ENCODE assay signal across 9 cellular contexts in genomic region chr3:112604536-112604935, GRCh38. TPM values are rescaled to one million over a fixed set of nuclear protein-coding genes. Genes with fewer than 3 reads are reported as not detected.
DNase-seq lines count a peak whose midpoint lies in the region; ATAC-seq and TF ChIP-seq lines count a peak whose summit lies in the region.
"Had no signal": no experiment of that assay in that cellular context is flagged by ENCODE, and none has a peak within 500 bp of the region (broad histone marks: within the 10 kb centered on the region; RNA-seq: fewer than 3 reads in every experiment).

No MANE protein-coding gene starts in this region.

- no peaks in the 10 kb centered on the region for H3K27me3 ChIP-seq in esophagus muscularis mucosa

- H3K4me3 ChIP-seq in esophagus muscularis mucosa = no peak overlapping the region

- peaks cover 0 to 58% (median 6%) of the 10 kb centered on the region in 4 donors for H3K36me3 ChIP-seq in esophagus muscularis mucosa

- intact Hi-C loops in esophagus muscularis mucosa (cut with DNase I) = no loop called here

- peak; percentile 57 for ATAC-seq in SK-N-SH treated with all-trans-retinoic acid at 6 μM for 48 hours

- no peak overlapping the region for H3K27ac ChIP-seq in esophagus muscularis mucosa (replicated peaks in 1 of 4)
- H3K27ac ChIP-seq: HL-60 had no signal

- no peaks in the 10 kb centered on the region for H3K9me3 ChIP-seq in esophagus muscularis mucosa

- TF ChIP-seq POLR2A in esophagus muscularis mucosa (IDR thresholded peaks at IDR 0.05; ENCODE audit: low read depth) = no peak

- no peak for TF ChIP-seq CTCF in esophagus muscularis mucosa (IDR thresholded peaks at IDR 0.05)

- WGBS in esophagus muscularis mucosa = 51% methylated on average over 4 of the region's 4 CpGs

- no peak for TF ChIP-seq EP300 in esophagus muscularis mucosa (IDR thresholded peaks at IDR 0.05)

- H3K4me1 ChIP-seq in esophagus muscularis mucosa = peaks cover 0 to 3% (median 0%) of the 10 kb centered on the region in 4 donors

- DNase-seq in HS-27A (ENCODE audit: low read depth) (peak; percentile 95), fibroblast of the conjunctiva (ENCODE audit: low read depth) (peak; percentile 85), smooth muscle cell of the brain vasculature (ENCODE audit: low read depth, low spot score) (peak; percentile 79), esophagus muscularis mucosa (ENCODE audit: extremely low spot score) (no peak)
- DNase-seq in activated naive CD4-positive, alpha-beta T cell (lab: John Stamatoyannopoulos, UW) = no peak
- no peak for DNase-seq in stimulated activated CD4-positive, alpha-beta T cell treated with anti-CD3 and anti-CD28 coated beads, Interleukin-12 subunit alpha, Interleukin-12 subunit beta, amount 100 ng/mL, for 4 hours
- DNase-seq: activated CD4-positive, alpha-beta T cell treated with anti-CD3 and anti-CD28 coated beads for 36 hours had no signal

TF ChIP-seq in SK-N-SH treated with all-trans-retinoic acid at 6 μM for 48 hours, 23 proteins besides CTCF, POLR2A, EP300 and RAD21:
- no peak for TF ChIP-seq CSRNP3 (CRISPR knock-in tag; IDR thresholded peaks at IDR 0.05)
- TF ChIP-seq ISL1 (CRISPR knock-in tag; IDR thresholded peaks at IDR 0.05) = peak; percentile 68
- no peak for TF ChIP-seq ARNTL (CRISPR knock-in tag; IDR thresholded peaks at IDR 0.05; ENCODE audit: borderline replicate concordance, low read depth)
- TF ChIP-seq GLIS3 (CRISPR knock-in tag; IDR thresholded peaks at IDR 0.05) = 0 out of 2 replicates have a peak, but pooled peaks have one; percentile 14
- TF ChIP-seq, protein P1, sequence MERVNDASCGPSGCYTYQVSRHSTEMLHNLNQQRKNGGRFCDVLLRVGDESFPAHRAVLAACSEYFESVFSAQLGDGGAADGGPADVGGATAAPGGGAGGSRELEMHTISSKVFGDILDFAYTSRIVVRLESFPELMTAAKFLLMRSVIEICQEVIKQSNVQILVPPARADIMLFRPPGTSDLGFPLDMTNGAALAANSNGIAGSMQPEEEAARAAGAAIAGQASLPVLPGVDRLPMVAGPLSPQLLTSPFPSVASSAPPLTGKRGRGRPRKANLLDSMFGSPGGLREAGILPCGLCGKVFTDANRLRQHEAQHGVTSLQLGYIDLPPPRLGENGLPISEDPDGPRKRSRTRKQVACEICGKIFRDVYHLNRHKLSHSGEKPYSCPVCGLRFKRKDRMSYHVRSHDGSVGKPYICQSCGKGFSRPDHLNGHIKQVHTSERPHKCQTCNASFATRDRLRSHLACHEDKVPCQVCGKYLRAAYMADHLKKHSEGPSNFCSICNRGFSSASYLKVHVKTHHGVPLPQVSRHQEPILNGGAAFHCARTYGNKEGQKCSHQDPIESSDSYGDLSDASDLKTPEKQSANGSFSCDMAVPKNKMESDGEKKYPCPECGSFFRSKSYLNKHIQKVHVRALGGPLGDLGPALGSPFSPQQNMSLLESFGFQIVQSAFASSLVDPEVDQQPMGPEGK (CRISPR knock-in tag; IDR thresholded peaks at IDR 0.05; ENCODE audit: borderline replicate concordance) = no peak
- no peak for TF ChIP-seq BACH2 (CRISPR knock-in tag; IDR thresholded peaks at IDR 0.05; ENCODE audit: borderline replicate concordance)
- no peak for TF ChIP-seq ZNF565 (CRISPR knock-in tag; conservative IDR thresholded peaks at IDR 0.05; ENCODE audit: low read depth)
- no peak for TF ChIP-seq TCF4 (CRISPR knock-in tag; IDR thresholded peaks at IDR 0.05; ENCODE audit: borderline replicate concordance)
- TF ChIP-seq ESRRG (CRISPR knock-in tag; IDR thresholded peaks at IDR 0.05) = no peak
- TF ChIP-seq, protein P2, sequence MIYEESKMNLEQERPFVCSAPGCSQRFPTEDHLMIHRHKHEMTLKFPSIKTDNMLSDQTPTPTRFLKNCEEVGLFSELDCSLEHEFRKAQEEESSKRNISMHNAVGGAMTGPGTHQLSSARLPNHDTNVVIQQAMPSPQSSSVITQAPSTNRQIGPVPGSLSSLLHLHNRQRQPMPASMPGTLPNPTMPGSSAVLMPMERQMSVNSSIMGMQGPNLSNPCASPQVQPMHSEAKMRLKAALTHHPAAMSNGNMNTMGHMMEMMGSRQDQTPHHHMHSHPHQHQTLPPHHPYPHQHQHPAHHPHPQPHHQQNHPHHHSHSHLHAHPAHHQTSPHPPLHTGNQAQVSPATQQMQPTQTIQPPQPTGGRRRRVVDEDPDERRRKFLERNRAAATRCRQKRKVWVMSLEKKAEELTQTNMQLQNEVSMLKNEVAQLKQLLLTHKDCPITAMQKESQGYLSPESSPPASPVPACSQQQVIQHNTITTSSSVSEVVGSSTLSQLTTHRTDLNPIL (CRISPR knock-in tag; IDR thresholded peaks at IDR 0.05; ENCODE audit: low read depth) = no peak
- no peak for TF ChIP-seq CSDC2 (CRISPR knock-in tag; IDR thresholded peaks at IDR 0.05)

RNA-seq across cellular contexts. Expression of gene CCDC80, which starts 36.4 kb away (rescaled TPM):
- total RNA-seq in esophagus muscularis mucosa = 100 to 1,000 TPM in 2 of 4 donors, 10 to 100 TPM in 2; 34.7 to 213 (median 127) TPM
- total RNA-seq: activated CD4-positive, alpha-beta T cell treated with anti-CD3 and anti-CD28 coated beads for 36 hours had no signal

RNA-seq across cellular contexts. Expression of gene SLC35A5, which starts 42.7 kb away (rescaled TPM):
- total RNA-seq in esophagus muscularis mucosa = 10 to 100 TPM; 18.6 to 28.7 (median 22.8) TPM

RNA-seq across cellular contexts. Expression of gene ATG3, which starts 42.8 kb away (rescaled TPM):
- 10 to 100 TPM; 41.3 to 60.3 (median 57.2) TPM for total RNA-seq in esophagus muscularis mucosa

Comparison
In these comparisons a context has a peak if more than half of its experiments do, and no peak if none do; other contexts are left out.
1. DNase-seq: peak in HS-27A (single experiment), fibroblast of the conjunctiva (single experiment) and smooth muscle cell of the brain vasculature (single experiment); none in activated naive CD4-positive, alpha-beta T cell (0 of 4), esophagus muscularis mucosa (single experiment) and stimulated activated CD4-positive, alpha-beta T cell treated with anti-CD3 and anti-CD28 coated beads, Interleukin-12 subunit alpha, Interleukin-12 subunit beta, amount 100 ng/mL, for 4 hours (single experiment).